Comparison of ENCODE assay signal across 1 cellular context in the genomic region with DNA sequence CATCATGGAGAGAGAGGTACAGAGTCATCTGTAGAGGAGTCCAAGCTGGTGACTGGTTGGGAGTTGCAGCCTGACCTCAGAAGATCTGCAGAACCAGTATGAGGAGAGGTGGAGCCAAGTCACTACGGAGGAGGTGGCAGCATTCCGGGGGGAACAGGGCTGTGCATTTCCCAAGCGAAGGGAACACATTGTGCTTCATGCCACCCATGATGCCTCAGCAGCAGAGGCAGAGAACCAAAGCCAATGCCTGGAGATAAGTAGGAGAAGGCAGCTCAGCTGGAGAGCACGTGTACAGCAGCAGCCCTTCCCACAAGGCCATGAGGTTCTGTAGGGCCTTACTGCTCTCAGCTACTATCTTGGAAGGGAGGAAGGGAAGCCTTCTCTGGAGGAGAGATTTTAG.
TF ChIP-seq lines count a peak whose summit lies in the region.

No MANE protein-coding gene starts in this region.

TF ChIP-seq in K562, 482 proteins besides CTCF, POLR2A, EP300 and RAD21 (continued from another document):
- TF ChIP-seq ZNF511 (CRISPR knock-in tag; IDR thresholded peaks at IDR 0.05): no peak
- TF ChIP-seq MNT (conservative IDR thresholded peaks at IDR 0.05): 0 out of 4 replicates have a peak, but pooled peaks of 1 of the 2 experiments have one; percentile 13
- no peak for TF ChIP-seq C11orf30 (IDR thresholded peaks at IDR 0.05; ENCODE audit: low read depth)
